In genomic region chr1:6998267-6998666, GRCh38 we compare ENCODE assay signal across 11 cellular contexts.
DNase-seq lines count a peak whose midpoint lies in the region; ATAC-seq and TF ChIP-seq lines count a peak whose summit lies in the region.
"Had no signal": no experiment of that assay in that cellular context is flagged by ENCODE, and none has a peak within 500 bp of the region (broad histone marks: within the 10 kb centered on the region; RNA-seq: fewer than 3 reads in every experiment).

No MANE protein-coding gene starts in this region.

- H3K27ac Mint-ChIP-seq in natural killer cell: no peak overlapping the region

- H3K4me1 Mint-ChIP-seq in natural killer cell: no peaks in the 10 kb centered on the region

- TF ChIP-seq RAD21 in SK-N-SH (IDR thresholded peaks at IDR 0.05; ENCODE audit: low read length): 0 out of 2 replicates have a peak, but pooled peaks have one; percentile 6

- no peaks in the 10 kb centered on the region for H3F3A ChIP-seq in SK-N-SH (replicated peaks; ENCODE audit: insufficient read depth)

- no peak for TF ChIP-seq EP300 in SK-N-SH (IDR thresholded peaks at IDR 0.05; ENCODE audit: borderline replicate concordance in 1 of 2, low read depth in 1 of 2, low read length in 1 of 2)

- no peak overlapping the region for H3K4me2 ChIP-seq in SK-N-SH

- no peaks in the 10 kb centered on the region for H3K36me3 ChIP-seq in SK-N-SH (replicated peaks in 1 of 2; ENCODE audit: control insufficient read depth in 1 of 2, insufficient read depth in 2 of 2, low read length in 1 of 2)
- H3K36me3 ChIP-seq in spleen: no peaks in the 10 kb centered on the region
- H3K36me3 ChIP-seq: uterus had no signal

- no peak for TF ChIP-seq POLR2A in spleen (IDR thresholded peaks at IDR 0.05)

- no peak overlapping the region for H3K4me3 Mint-ChIP-seq in natural killer cell

- H3K4me3 ChIP-seq in SK-N-SH (ENCODE audit: low read depth in 2 of 2, low read length in 1 of 2) (no peak overlapping the region), right cardiac atrium (ENCODE audit: low read length) (no peak overlapping the region), spleen (no peak overlapping the region)
- H3K4me3 ChIP-seq: coronary artery, uterus had no signal

- CTCF ChIA-PET in SK-N-SH (lab: Yijun Ruan, JAX): interaction anchor here (0.6 kb wide), 1 partner anchor 279 kb away, joined by 3 read pairs; no protein-coding TSS in a partner anchor

- DNase-seq in SK-N-SH: peak; percentile 39
- peak; percentile 98 for DNase-seq in NCI-H82 (lab: John Stamatoyannopoulos, UW)
- no peak for DNase-seq in right cardiac atrium
- peak; percentile 31 for DNase-seq in spleen
- DNase-seq in foreskin melanocyte: no peak
- DNase-seq in pons (ENCODE audit: low spot score): no peak
- DNase-seq in natural killer cell: no peak
- DNase-seq: kidney glomerular epithelial cell, uterus had no signal

- WGBS in SK-N-SH (ENCODE audit: low lambda C conversion rate): 75% methylated on average over 10 of the region's 10 CpGs
- 64% methylated on average over 10 of the region's 10 CpGs for WGBS in right cardiac atrium
- 82 to 88% (median 84%) methylated on average over 10 of the region's 10 CpGs for whole genome bisulfite sequencing in spleen, 5 donors

- peaks cover 8 to 13% of the 10 kb centered on the region in 2 donors for H3K27me3 Mint-ChIP-seq in natural killer cell (ENCODE audit: low read depth in 2 of 2)

- no peak for ATAC-seq in SK-N-SH treated with all-trans-retinoic acid at 6 μM for 48 hours
- peak; percentile 42 to 80 for ATAC-seq in right cardiac atrium
- ATAC-seq in natural killer cell: no peak

- no peak overlapping the region for H3K9ac ChIP-seq in SK-N-SH

- H3K9me3 Mint-ChIP-seq in natural killer cell: no peaks in the 10 kb centered on the region

- intact Hi-C loops in right cardiac atrium (cut with DNase I): no loop called here
- intact Hi-C loops in spleen (cut with DNase I; ENCODE audit: low total_unique reads): no loop called here
- intact Hi-C loops in natural killer cell (cut with micrococcal nuclease): no loop called here

- H2AFZ ChIP-seq in SK-N-SH (ENCODE audit: low read depth): no peak overlapping the region

- H3K27me3 ChIP-seq in SK-N-SH (ENCODE audit: insufficient read depth): no peaks in the 10 kb centered on the region
- H3K27me3 ChIP-seq in right cardiac atrium (ENCODE audit: control insufficient read depth, insufficient read depth): no peaks in the 10 kb centered on the region
- H3K27me3 ChIP-seq in spleen (replicated peaks in 1 of 7): no peaks in the 10 kb centered on the region
- H3K27me3 ChIP-seq: uterus had no signal

- H3K9me3 ChIP-seq in SK-N-SH (no peaks in the 10 kb centered on the region), right cardiac atrium (ENCODE audit: control insufficient read depth, low read length) (no peaks in the 10 kb centered on the region), spleen (peaks cover 0 to 10% (median 0%) of the 10 kb centered on the region in 8 donors)
- H3K9me3 ChIP-seq: uterus had no signal

- H3K27ac ChIP-seq in SK-N-SH (ENCODE audit: low read depth in 2 of 2, low read length in 1 of 2) (no peak overlapping the region), right cardiac atrium (ENCODE audit: low read length) (no peak overlapping the region), spleen (no peak overlapping the region)
- H3K27ac ChIP-seq: coronary artery, uterus had no signal

- no peaks in the 10 kb centered on the region for H4K20me1 ChIP-seq in SK-N-SH (ENCODE audit: insufficient read depth)

- H3K36me3 Mint-ChIP-seq in natural killer cell: no peaks in the 10 kb centered on the region

- POLR2A ChIA-PET in SK-N-SH (lab: Yijun Ruan, JAX): interaction anchor here (0.6 kb wide), 1 partner anchor 11 kb away, joined by 3 read pairs; no protein-coding TSS in a partner anchor

- no peaks in the 10 kb centered on the region for H3K9me2 ChIP-seq in SK-N-SH

- no peaks in the 10 kb centered on the region for H3K4me1 ChIP-seq in SK-N-SH (ENCODE audit: control insufficient read depth in 1 of 2, insufficient read depth in 2 of 2, low read depth in 1 of 2, low read length in 1 of 2)
- H3K4me1 ChIP-seq in right cardiac atrium (ENCODE audit: control insufficient read depth, insufficient read depth, low read length): no peaks in the 10 kb centered on the region
- H3K4me1 ChIP-seq in spleen: no peaks in the 10 kb centered on the region
- H3K4me1 ChIP-seq: uterus had no signal

- no peak for TF ChIP-seq CTCF in SK-N-SH (IDR thresholded peaks at IDR 0.05)
- no peak for TF ChIP-seq CTCF in spleen (IDR thresholded peaks at IDR 0.05 in 8 of 11, conservative IDR thresholded peaks at IDR 0.05 in 3 of 11)
- no peak for TF ChIP-seq CTCF in natural killer cell (IDR thresholded peaks at IDR 0.05)

- no peaks in the 10 kb centered on the region for H3K79me2 ChIP-seq in SK-N-SH (ENCODE audit: insufficient read depth)

TF ChIP-seq in SK-N-SH, 30 proteins besides CTCF, POLR2A, EP300 and RAD21:
- no peak for TF ChIP-seq NFIC (IDR thresholded peaks at IDR 0.05; ENCODE audit: borderline replicate concordance)
- TF ChIP-seq RXRA (IDR thresholded peaks at IDR 0.05; ENCODE audit: borderline replicate concordance, low read depth): no peak
- no peak for TF ChIP-seq MAX (IDR thresholded peaks at IDR 0.05; ENCODE audit: low read depth)
- TF ChIP-seq USF2 (IDR thresholded peaks at IDR 0.05; ENCODE audit: borderline replicate concordance, low read depth, low read length): no peak
- no peak for TF ChIP-seq RCOR1 (IDR thresholded peaks at IDR 0.05; ENCODE audit: low read length)
- TF ChIP-seq FOSL2 (IDR thresholded peaks at IDR 0.05; ENCODE audit: borderline replicate concordance, low read depth): no peak
- TF ChIP-seq YY1 (IDR thresholded peaks at IDR 0.05; ENCODE audit: low read depth): no peak
- TF ChIP-seq TAF1 (IDR thresholded peaks at IDR 0.05; ENCODE audit: borderline replicate concordance, low read depth, low read length): no peak
- no peak for TF ChIP-seq POLR2AphosphoS5 (IDR thresholded peaks at IDR 0.05; ENCODE audit: low read depth, low read length)
TF ChIP-seq in SK-N-SH: peak in this region for 0.

TF ChIP-seq in SK-N-SH treated with all-trans-retinoic acid at 6 μM for 48 hours, 23 proteins besides CTCF, POLR2A, EP300 and RAD21:
- no peak for TF ChIP-seq ARNTL (CRISPR knock-in tag; IDR thresholded peaks at IDR 0.05; ENCODE audit: borderline replicate concordance, low read depth)

Comparison
In these comparisons a context has a peak if more than half of its experiments do, and no peak if none do; other contexts are left out.
1. DNase-seq: peak in SK-N-SH (single experiment), NCI-H82 (single experiment) and spleen (single experiment); none in right cardiac atrium (0 of 3), foreskin melanocyte (single experiment), pons (single experiment) and natural killer cell (single experiment).
2. ATAC-seq: peak in right cardiac atrium (2 of 2); none in SK-N-SH treated with all-trans-retinoic acid at 6 μM for 48 hours (single experiment) and natural killer cell (0 of 3).